In genomic region chr15:41620536-41621199, GRCh38 we compare ENCODE assay signal across 8 cellular contexts. TPM values are rescaled to one million over a fixed set of nuclear protein-coding genes. Genes with fewer than 3 reads are reported as not detected.
DNase-seq lines count a peak whose midpoint lies in the region; ATAC-seq and TF ChIP-seq lines count a peak whose summit lies in the region.

No MANE protein-coding gene starts in this region.

- H3K9me3 Mint-ChIP-seq in CD4-positive, CD25-positive, alpha-beta regulatory T cell: peaks cover 0 to 8% (median 3%) of the 10 kb centered on the region in 7 donors
- H3K9me3 Mint-ChIP-seq in IgD-negative memory B cell (peaks cover 0 to 3% (median 0%) of the 10 kb centered on the region in 3 donors), type B pancreatic cell (no peaks in the 10 kb centered on the region)

- H3K36me3 Mint-ChIP-seq in CD4-positive, CD25-positive, alpha-beta regulatory T cell: no peaks in the 10 kb centered on the region
- H3K36me3 Mint-ChIP-seq in IgD-negative memory B cell (peaks cover 3% of the 10 kb centered on the region), type B pancreatic cell (no peaks in the 10 kb centered on the region)

- no peak for ATAC-seq in CD4-positive, CD25-positive, alpha-beta regulatory T cell (ENCODE audit: low read depth in 2 of 2)
- ATAC-seq in body of pancreas (no peak), lower lobe of right lung (no peak), HG03039 (IDR thresholded peaks at IDR 0.05; ENCODE audit: unreplicated experiment) (no peak)

- intact Hi-C loops in body of pancreas (cut with DNase I) (no loop called here), lower lobe of right lung (cut with DNase I) (no loop called here)

- H3K4me3 ChIP-seq in CD4-positive, CD25-positive, alpha-beta regulatory T cell (ENCODE audit: low read depth, low read length): peak overlapping the region; percentile 66
- H3K4me3 ChIP-seq in body of pancreas: peak overlapping the region in 1 of 2 donors; percentile 18
- H3K4me3 ChIP-seq in lower lobe of right lung: peak overlapping the region; percentile 68

- peaks cover 22% of the 10 kb centered on the region for H3K27me3 Mint-ChIP-seq in CD4-positive, CD25-positive, alpha-beta regulatory T cell
- peaks cover 2% of the 10 kb centered on the region for H3K27me3 Mint-ChIP-seq in IgD-negative memory B cell
- H3K27me3 Mint-ChIP-seq in type B pancreatic cell: no peaks in the 10 kb centered on the region

- no peaks in the 10 kb centered on the region for H3K36me3 ChIP-seq in CD4-positive, CD25-positive, alpha-beta regulatory T cell (ENCODE audit: control insufficient read depth, insufficient read depth, low read length)
- H3K36me3 ChIP-seq in body of pancreas (replicated peaks in 1 of 2; ENCODE audit: insufficient read depth in 1 of 2, low read depth in 2 of 2): no peaks in the 10 kb centered on the region
- no peaks in the 10 kb centered on the region for H3K36me3 ChIP-seq in lower lobe of right lung

- WGBS in body of pancreas, 2 donors: 17 to 19% methylated on average over 18 of the region's 18 CpGs

- peaks cover 3% of the 10 kb centered on the region for H3K27me3 ChIP-seq in CD4-positive, CD25-positive, alpha-beta regulatory T cell (ENCODE audit: control insufficient read depth, insufficient read depth, low read length)
- H3K27me3 ChIP-seq in body of pancreas (no peaks in the 10 kb centered on the region), lower lobe of right lung (ENCODE audit: low read depth) (no peaks in the 10 kb centered on the region)

- no peak for TF ChIP-seq POLR2A in body of pancreas (IDR thresholded peaks at IDR 0.05)

- peaks cover 16% of the 10 kb centered on the region for H3K4me1 ChIP-seq in CD4-positive, CD25-positive, alpha-beta regulatory T cell (ENCODE audit: control insufficient read depth, insufficient read depth, low read length, poor library complexity, severe bottlenecking)
- peaks cover 18% of the 10 kb centered on the region for H3K4me1 ChIP-seq in body of pancreas
- H3K4me1 ChIP-seq in lower lobe of right lung: peaks cover 14% of the 10 kb centered on the region

- no peak for TF ChIP-seq CTCF in body of pancreas (IDR thresholded peaks at IDR 0.05)
- no peak for TF ChIP-seq CTCF in lower lobe of right lung (IDR thresholded peaks at IDR 0.05)
- TF ChIP-seq CTCF in type B pancreatic cell (conservative IDR thresholded peaks at IDR 0.05): no peak

- peak overlapping the region; percentile 43 to 84 (median 70) for H3K4me3 Mint-ChIP-seq in CD4-positive, CD25-positive, alpha-beta regulatory T cell
- H3K4me3 Mint-ChIP-seq in IgD-negative memory B cell (peak overlapping the region; percentile 77 to 89 (median 87)), type B pancreatic cell (peak overlapping the region; percentile 85)

- peak overlapping the region in 1 of 3 donors; percentile 81 for H3K27ac Mint-ChIP-seq in CD4-positive, CD25-positive, alpha-beta regulatory T cell
- H3K27ac Mint-ChIP-seq in IgD-negative memory B cell: peak overlapping the region; percentile 67 to 86 (median 76)
- H3K27ac Mint-ChIP-seq in type B pancreatic cell: peak overlapping the region; percentile 89

- H3K4me1 Mint-ChIP-seq in CD4-positive, CD25-positive, alpha-beta regulatory T cell: peaks cover 6 to 25% (median 8%) of the 10 kb centered on the region in 4 donors
- H3K4me1 Mint-ChIP-seq in IgD-negative memory B cell: peaks cover 0 to 9% (median 7%) of the 10 kb centered on the region in 3 donors
- peaks cover 10% of the 10 kb centered on the region for H3K4me1 Mint-ChIP-seq in type B pancreatic cell (ENCODE audit: unreplicated experiment)

- no peak overlapping the region for H3K27ac ChIP-seq in CD4-positive, CD25-positive, alpha-beta regulatory T cell (ENCODE audit: insufficient read depth, low read length, poor library complexity, severe bottlenecking)
- H3K27ac ChIP-seq in body of pancreas: peak overlapping the region; percentile 59 to 81 (median 77)
- peak overlapping the region; percentile 80 for H3K27ac ChIP-seq in lower lobe of right lung

- peaks cover 0 to 8% of the 10 kb centered on the region in 2 experiments for H3K9me3 ChIP-seq in CD4-positive, CD25-positive, alpha-beta regulatory T cell (ENCODE audit: control insufficient read depth in 2 of 2, low read length in 2 of 2)
- H3K9me3 ChIP-seq in body of pancreas (no peaks in the 10 kb centered on the region), lower lobe of right lung (no peaks in the 10 kb centered on the region)

- no peak for DNase-seq in CD4-positive, CD25-positive, alpha-beta regulatory T cell
- DNase-seq in body of pancreas: peak in 1 of 4 donors; percentile 69
- DNase-seq in lower lobe of right lung: no peak
- DNase-seq in type B pancreatic cell (ENCODE audit: extremely low spot score, unreplicated experiment): no peak
- DNase-seq in activated CD4-positive, alpha-beta T cell treated with anti-CD3 and anti-CD28 coated beads, Interleukin-2, amount 50 U/mL, for 48 hours: no peak
- no peak for DNase-seq in HK-2 (ENCODE audit: unreplicated experiment)

RNA-seq across cellular contexts. Expression of gene MGA, which starts 39.5 kb away (rescaled TPM):
- 46.9 TPM for total RNA-seq in CD4-positive, CD25-positive, alpha-beta regulatory T cell
- polyA plus RNA-seq in CD4-positive, CD25-positive, alpha-beta regulatory T cell: 10 to 100 TPM; 10.4 to 16.1 (median 15.3) TPM
- 17.8 TPM for polyA plus RNA-seq in IgD-negative memory B cell
- total RNA-seq in body of pancreas: 10 to 100 TPM; 28.8 to 45.5 TPM
- total RNA-seq in lower lobe of right lung: 38.7 TPM
- total RNA-seq in type B pancreatic cell (ENCODE audit: low replicate concordance): 45.4 and 54.9 TPM in 2 replicates
